ENCODE assay signal across 30 cellular contexts in the genomic region with DNA sequence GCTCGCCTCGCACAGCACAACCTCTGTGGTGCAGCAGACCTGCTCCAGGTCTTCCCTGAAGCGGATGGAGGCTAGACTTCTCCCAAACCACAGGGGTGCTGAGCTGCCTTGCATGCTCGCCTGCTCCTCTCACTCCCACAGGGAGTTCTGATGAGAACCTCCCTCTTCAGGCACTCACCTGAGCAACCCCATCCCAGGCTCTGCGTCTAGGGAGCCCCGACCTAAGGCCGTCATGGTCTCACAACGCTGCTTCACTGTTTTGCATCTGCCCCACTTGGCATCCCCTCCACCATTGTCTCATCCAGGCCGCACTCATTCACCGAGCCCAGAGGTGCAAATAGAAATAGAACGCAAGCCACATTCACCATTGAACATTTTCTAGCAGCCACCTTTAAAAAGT. TPM values are rescaled to one million over a fixed set of nuclear protein-coding genes. Genes with fewer than 3 reads are reported as not detected.
"Had no signal": no experiment of that assay in that cellular context is flagged by ENCODE, and none has a peak within 500 bp of the region (broad histone marks: within the 10 kb centered on the region; RNA-seq: fewer than 3 reads in every experiment).

No MANE protein-coding gene starts in this region.

- FAIRE-seq: endothelial cell of umbilical vein, islet of Langerhans, keratinocyte had no signal

- H3K9me3 ChIP-seq: esophagus squamous epithelium, gastrocnemius medialis, lower lobe of right lung had no signal

- ATAC-seq: gastrocnemius medialis; heart right ventricle; left cardiac atrium; left lung; left ventricle myocardium superior; lower lobe of right lung; naive thymus-derived CD4-positive, alpha-beta T cell had no signal

- H3K27ac ChIP-seq: coronary artery, dorsolateral prefrontal cortex, esophagus squamous epithelium, gastrocnemius medialis, heart right ventricle, left lung, lower lobe of right lung had no signal

- H3K36me3 ChIP-seq: esophagus squamous epithelium, gastrocnemius medialis, heart right ventricle, left lung, lower lobe of right lung had no signal

- DNase-seq: dermis blood vessel endothelial cell; dorsolateral prefrontal cortex; effector CD4-positive, alpha-beta T cell; effector memory CD4-positive, alpha-beta T cell; esophagus squamous epithelium; foreskin fibroblast; foreskin melanocyte; gastrocnemius medialis; glutamatergic neuron; head of caudate nucleus; heart right ventricle; hippocampal formation; left cardiac atrium; left lung; left ventricle myocardium superior; lower lobe of right lung; mesendoderm; midbrain; naive thymus-derived CD4-positive, alpha-beta T cell had no signal

- H3K4me1 ChIP-seq: gastrocnemius medialis had no signal

- H3K4me3 Mint-ChIP-seq: naive thymus-derived CD4-positive, alpha-beta T cell had no signal

- H3K27ac Mint-ChIP-seq: naive thymus-derived CD4-positive, alpha-beta T cell had no signal

- H3K4me3 ChIP-seq: coronary artery, dorsolateral prefrontal cortex, esophagus squamous epithelium, gastrocnemius medialis, heart right ventricle, left lung, lower lobe of right lung had no signal

RNA-seq across cellular contexts. Expression of a gene that starts 24.6 kb away (rescaled TPM):
- total RNA-seq: dermis blood vessel endothelial cell; endothelial cell of umbilical vein; epithelial cell of proximal tubule; gastrocnemius medialis; glomerular endothelial cell; heart right ventricle; kidney epithelial cell; left cardiac atrium; left lung; left ventricle myocardium superior; lower leg skin; lower lobe of right lung; lung microvascular endothelial cell; mononuclear cell; mucosa of gallbladder; naive thymus-derived CD4-positive, alpha-beta T cell had no signal
- polyA plus RNA-seq: endothelial cell of umbilical vein; heart right ventricle; keratinocyte; naive thymus-derived CD4-positive, alpha-beta T cell had no signal
